Comparison of ENCODE assay signal across 17 cellular contexts in the genomic region with DNA sequence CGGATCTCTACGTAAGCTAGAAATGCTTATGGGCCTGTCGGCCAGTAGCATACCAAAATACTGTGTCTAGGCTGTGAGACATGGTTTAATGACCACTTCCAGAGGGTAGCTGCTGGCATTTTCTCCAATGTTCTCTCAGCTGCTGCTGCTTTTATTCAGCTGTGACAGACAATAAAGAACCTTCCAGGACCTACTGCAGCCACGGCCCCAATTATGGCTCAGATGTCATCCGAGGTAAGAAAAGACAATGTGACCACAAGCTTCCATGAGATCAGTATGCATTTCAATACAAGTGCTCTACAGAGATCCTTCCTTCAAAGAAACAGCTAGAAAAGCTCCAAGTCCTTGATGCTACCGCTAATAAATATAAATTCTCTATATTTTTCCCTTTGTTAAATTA.
DNase-seq lines count a peak whose midpoint lies in the region; ATAC-seq, FAIRE-seq and TF ChIP-seq lines count a peak whose summit lies in the region.
"Had no signal": no experiment of that assay in that cellular context is flagged by ENCODE, and none has a peak within 500 bp of the region (broad histone marks: within the 10 kb centered on the region; RNA-seq: fewer than 3 reads in every experiment).

No MANE protein-coding gene starts in this region.

- H3K9me1 ChIP-seq in K562 (ENCODE audit: control insufficient read depth, insufficient read depth, low read length) = no peaks in the 10 kb centered on the region

- TF ChIP-seq CTCF in K562 (IDR thresholded peaks at IDR 0.05 in 2 of 3, conservative IDR thresholded peaks at IDR 0.05 in 1 of 3; ENCODE audit: insufficient read depth in 2 of 3, low read depth in 1 of 3, low read length in 3 of 3) (no peak), neural progenitor cell (IDR thresholded peaks at IDR 0.05) (no peak)

- TF ChIP-seq RAD21 in K562 (CRISPR knock-in tag; conservative IDR thresholded peaks at IDR 0.05 in 1 of 2, IDR thresholded peaks at IDR 0.05 in 1 of 2) = no peak

- no peak for TF ChIP-seq POLR2A in K562 (conservative IDR thresholded peaks at IDR 0.05)

- H3K27ac Mint-ChIP-seq in neural progenitor cell = peak overlapping the region; percentile 22
- H3K27ac Mint-ChIP-seq: B cell; CD4-positive, alpha-beta T cell; HFFc6 had no signal

- no peaks in the 10 kb centered on the region for H3K27me3 Mint-ChIP-seq in neural progenitor cell (ENCODE audit: insufficient read depth, low read depth)
- H3K27me3 Mint-ChIP-seq: B cell; CD4-positive, alpha-beta T cell had no signal

- CTCF ChIA-PET in K562 (lab: Yijun Ruan, JAX; ENCODE audit: low intra/inter-chr PET ratio) = no interaction called here

- no peak overlapping the region for H3K4me2 ChIP-seq in K562 (ENCODE audit: insufficient read depth, low read length)
- H3K4me2 ChIP-seq in neural progenitor cell = no peak overlapping the region

- no peak overlapping the region for H3K4me3 ChIP-seq in K562
- H3K4me3 ChIP-seq in neural progenitor cell = no peak overlapping the region

- H3K36me3 Mint-ChIP-seq in neural progenitor cell = no peaks in the 10 kb centered on the region

- DNase-seq in SHP77 (lab: John Stamatoyannopoulos, UW) (peak; percentile 18 to 40), SHP77 treated with DMSO at 0.1 percent for 48 hours (lab: John Stamatoyannopoulos, UW) (no peak), K562 (ENCODE audit: extremely low read depth in 1 of 4, low spot score in 3 of 4) (no peak), neural progenitor cell (ENCODE audit: low spot score) (peak; percentile 9), epidermal melanocyte (ENCODE audit: insufficient read length, low spot score) (no peak)
- DNase-seq: C1 segment of cervical spinal cord; CD4-positive, alpha-beta T cell; DMS79; HCEC 1CT; HFFc6 had no signal

- POLR2A ChIA-PET in K562 (lab: Yijun Ruan, JAX) = no interaction called here

- WGBS in K562 (ENCODE audit: insufficient coverage, low coverage, missing lambda C conversion rate) = under 1% methylated on average over 6 of the region's 6 CpGs

- in situ Hi-C loops in K562 (cut with MboI) = no loop called here

- H3K4me1 ChIP-seq in K562 (replicated peaks in 1 of 2; ENCODE audit: control insufficient read depth in 2 of 2, insufficient read depth in 2 of 2, low read length in 2 of 2) = no peaks in the 10 kb centered on the region
- H3K4me1 ChIP-seq in neural progenitor cell = peaks cover 11% of the 10 kb centered on the region

- FAIRE-seq in K562 (lab: Jason Lieb, UNC) = peak; percentile 23
- FAIRE-seq: A204.1, GM12891, HepG2, HTR-8/SVneo had no signal

- H3K27me3 ChIP-seq in K562 (ENCODE audit: control insufficient read depth in 2 of 2, insufficient read depth in 2 of 2, low read length in 2 of 2) (peaks cover 0 to 4% of the 10 kb centered on the region in 2 experiments; a peak in 1 of 5 replicates), neural progenitor cell (no peaks in the 10 kb centered on the region)

- H3K36me3 ChIP-seq in K562 (ENCODE audit: control insufficient read depth, insufficient read depth, low read length) (no peaks in the 10 kb centered on the region), neural progenitor cell (no peaks in the 10 kb centered on the region)

- H4K20me1 ChIP-seq in K562 (replicated peaks; ENCODE audit: control insufficient read depth, insufficient read depth, low read length) = no peaks in the 10 kb centered on the region
- H4K20me1 ChIP-seq in neural progenitor cell (ENCODE audit: low read depth) = no peaks in the 10 kb centered on the region

- H3K9ac ChIP-seq in K562 (ENCODE audit: insufficient read depth in 1 of 2, low read depth in 2 of 2, low read length in 2 of 2) = no peak overlapping the region
- H3K9ac ChIP-seq in neural progenitor cell = no peak overlapping the region

- no peak overlapping the region for H2AFZ ChIP-seq in K562 (ENCODE audit: low read depth, low read length)
- no peak overlapping the region for H2AFZ ChIP-seq in neural progenitor cell (replicated peaks)

- no peak for TF ChIP-seq EP300 in K562 (IDR thresholded peaks at IDR 0.05; ENCODE audit: low read length)

- H3K27ac ChIP-seq in K562 (ENCODE audit: extremely low read depth, low read depth, low read length) (no peak overlapping the region), neural progenitor cell (no peak overlapping the region)

- no peaks in the 10 kb centered on the region for H3F3A ChIP-seq in neural progenitor cell (ENCODE audit: low read depth)

- H3K9me3 ChIP-seq in K562 (replicated peaks; ENCODE audit: control insufficient read depth, insufficient read depth, low read depth, low read length) (no peaks in the 10 kb centered on the region), neural progenitor cell (ENCODE audit: low read depth) (no peaks in the 10 kb centered on the region)

- BruUV-seq in K562 (replicated peaks; lab: Mats Ljungman, UMichigan) = no TSS peak

- no peak overlapping the region for H3K4me3 Mint-ChIP-seq in neural progenitor cell
- H3K4me3 Mint-ChIP-seq: B cell; CD4-positive, alpha-beta T cell; HFFc6 had no signal

- ATAC-seq in K562 = no peak
- no peak for ATAC-seq in GM18511 (IDR thresholded peaks at IDR 0.05; ENCODE audit: unreplicated experiment)
- ATAC-seq in GM21786 (IDR thresholded peaks at IDR 0.05; ENCODE audit: unreplicated experiment) = no peak
- ATAC-seq: HepG2 had no signal

- intact Hi-C loops in K562 (cut with micrococcal nuclease) = no loop called here

- H3K4me1 Mint-ChIP-seq in neural progenitor cell = peaks cover 14% of the 10 kb centered on the region
- H3K4me1 Mint-ChIP-seq: B cell had no signal

- H3K79me2 ChIP-seq in K562 (ENCODE audit: control insufficient read depth, insufficient read depth, low read length) = no peaks in the 10 kb centered on the region
- no peaks in the 10 kb centered on the region for H3K79me2 ChIP-seq in neural progenitor cell (ENCODE audit: low read depth)

- H3K9me3 Mint-ChIP-seq in neural progenitor cell = no peaks in the 10 kb centered on the region
- H3K9me3 Mint-ChIP-seq: CD4-positive, alpha-beta T cell had no signal

TF ChIP-seq in K562, 482 proteins besides CTCF, POLR2A, EP300 and RAD21:
- no peak for TF ChIP-seq POLR2G (IDR thresholded peaks at IDR 0.05; ENCODE audit: low read depth, low read length)
- TF ChIP-seq, protein P1, sequence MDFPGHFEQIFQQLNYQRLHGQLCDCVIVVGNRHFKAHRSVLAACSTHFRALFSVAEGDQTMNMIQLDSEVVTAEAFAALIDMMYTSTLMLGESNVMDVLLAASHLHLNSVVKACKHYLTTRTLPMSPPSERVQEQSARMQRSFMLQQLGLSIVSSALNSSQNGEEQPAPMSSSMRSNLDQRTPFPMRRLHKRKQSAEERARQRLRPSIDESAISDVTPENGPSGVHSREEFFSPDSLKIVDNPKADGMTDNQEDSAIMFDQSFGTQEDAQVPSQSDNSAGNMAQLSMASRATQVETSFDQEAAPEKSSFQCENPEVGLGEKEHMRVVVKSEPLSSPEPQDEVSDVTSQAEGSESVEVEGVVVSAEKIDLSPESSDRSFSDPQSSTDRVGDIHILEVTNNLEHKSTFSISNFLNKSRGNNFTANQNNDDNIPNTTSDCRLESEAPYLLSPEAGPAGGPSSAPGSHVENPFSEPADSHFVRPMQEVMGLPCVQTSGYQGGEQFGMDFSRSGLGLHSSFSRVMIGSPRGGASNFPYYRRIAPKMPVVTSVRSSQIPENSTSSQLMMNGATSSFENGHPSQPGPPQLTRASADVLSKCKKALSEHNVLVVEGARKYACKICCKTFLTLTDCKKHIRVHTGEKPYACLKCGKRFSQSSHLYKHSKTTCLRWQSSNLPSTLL (IDR thresholded peaks at IDR 0.05) = no peak
- TF ChIP-seq BDP1 (IDR thresholded peaks at IDR 0.05; ENCODE audit: insufficient read depth, insufficient read length) = no peak
- TF ChIP-seq NBN (IDR thresholded peaks at IDR 0.05; ENCODE audit: low read depth) = no peak
- TF ChIP-seq LARP7 (IDR thresholded peaks at IDR 0.05) = no peak
- TF ChIP-seq MBD2 (IDR thresholded peaks at IDR 0.05; ENCODE audit: borderline replicate concordance, low read depth) = no peak
- TF ChIP-seq MXI1 (IDR thresholded peaks at IDR 0.05; ENCODE audit: low read depth, low read length) = no peak

Comparison
In these comparisons a context has a peak if more than half of its experiments do, and no peak if none do; other contexts are left out.
1. DNase-seq: peak in SHP77 (2 of 2) and neural progenitor cell (single experiment); none in SHP77 treated with DMSO at 0.1 percent for 48 hours (single experiment), K562 (0 of 4) and epidermal melanocyte (single experiment).